ENCODE assay signal across 21 cellular contexts in genomic region chr1:102045752-102046151, GRCh38. TPM values are rescaled to one million over a fixed set of nuclear protein-coding genes. Genes with fewer than 3 reads are reported as not detected.
DNase-seq lines count a peak whose midpoint lies in the region; ATAC-seq and TF ChIP-seq lines count a peak whose summit lies in the region.
"Had no signal": no experiment of that assay in that cellular context is flagged by ENCODE, and none has a peak within 500 bp of the region (broad histone marks: within the 10 kb centered on the region; RNA-seq: fewer than 3 reads in every experiment).

No MANE protein-coding gene starts in this region.

- H3K4me1 Mint-ChIP-seq in nephron progenitor cell, result no peaks in the 10 kb centered on the region
- no peaks in the 10 kb centered on the region for H3K4me1 Mint-ChIP-seq in activated CD8-positive, alpha-beta memory T cell treated with anti-CD3 and anti-CD28 coated beads, Interleukin-2, amount 10 ng/mL, durations not matched to agents 7 days and 5 days
- H3K4me1 Mint-ChIP-seq: CD4-positive, CD25-positive, alpha-beta regulatory T cell had no signal

- no peaks in the 10 kb centered on the region for H3K9me3 Mint-ChIP-seq in nephron progenitor cell
- no peaks in the 10 kb centered on the region for H3K9me3 Mint-ChIP-seq in activated CD8-positive, alpha-beta memory T cell treated with anti-CD3 and anti-CD28 coated beads, Interleukin-2, amount 10 ng/mL, durations not matched to agents 7 days and 5 days (ENCODE audit: low read depth)

- no peaks in the 10 kb centered on the region for H3K36me3 Mint-ChIP-seq in nephron progenitor cell (ENCODE audit: low read depth)
- no peaks in the 10 kb centered on the region for H3K36me3 Mint-ChIP-seq in activated CD8-positive, alpha-beta memory T cell treated with anti-CD3 and anti-CD28 coated beads, Interleukin-2, amount 10 ng/mL, durations not matched to agents 7 days and 5 days
- H3K36me3 Mint-ChIP-seq: CD4-positive, CD25-positive, alpha-beta regulatory T cell had no signal

- ATAC-seq in activated CD8-positive, alpha-beta memory T cell treated with anti-CD3 and anti-CD28 coated beads, Interleukin-2, amount 10 ng/mL, durations not matched to agents 7 days and 5 days, result no peak
- ATAC-seq: GM12878 had no signal

- H3K27me3 Mint-ChIP-seq in nephron progenitor cell (ENCODE audit: low read depth, poor library complexity), result no peaks in the 10 kb centered on the region
- H3K27me3 Mint-ChIP-seq in activated CD8-positive, alpha-beta memory T cell treated with anti-CD3 and anti-CD28 coated beads, Interleukin-2, amount 10 ng/mL, durations not matched to agents 7 days and 5 days, result no peaks in the 10 kb centered on the region
- H3K27me3 Mint-ChIP-seq: CD4-positive, CD25-positive, alpha-beta regulatory T cell had no signal

- POLR2A ChIA-PET in GM10248 (lab: Yijun Ruan, JAX), result no interaction called here

- no peak for TF ChIP-seq CTCF in epithelial cell of esophagus (IDR thresholded peaks at IDR 0.05; ENCODE audit: insufficient read depth, low read depth, low read length, missing control alignments)
- no peak for TF ChIP-seq CTCF in nephron progenitor cell (IDR thresholded peaks at IDR 0.05)
- TF ChIP-seq CTCF in GM10248 (IDR thresholded peaks at IDR 0.05; ENCODE audit: control extremely low read depth, extremely low read depth, low read depth, missing control alignments), result no peak

- DNase-seq in DMS53 treated with DMSO at 0.1 percent for 48 hours (lab: John Stamatoyannopoulos, UW; ENCODE audit: unreplicated experiment) (peak; percentile 16), NCI-H446 (lab: John Stamatoyannopoulos, UW) (peak; percentile 84 to 92), epithelial cell of esophagus (ENCODE audit: low read depth) (peak; percentile 29), nephron progenitor cell (no peak), SHP77 (lab: John Stamatoyannopoulos, UW) (no peak), foreskin melanocyte (no peak), GM10248 (ENCODE audit: extremely low spot score) (no peak)
- DNase-seq in activated CD8-positive, alpha-beta memory T cell treated with anti-CD3 and anti-CD28 coated beads, Interleukin-2, amount 10 ng/mL, durations not matched to agents 7 days and 5 days, result no peak
- DNase-seq: CD4-positive, CD25-positive, alpha-beta regulatory T cell; DMS79 treated with DMSO at 0.1 percent for 48 hours; HCEC 1CT; MM.1S; NCI-H1092 treated with DMSO at 0.1 percent for 48 hours; NCI-H2081 treated with DMSO at 0.1 percent for 48 hours; NCI-H226; NCI-H526 treated with DMSO at 0.1 percent for 48 hours; NK-92 treated with Interleukin-12 subunit alpha and Interleukin-12 subunit beta, amount 100 ng/mL, for 24 hours; SW 1271 had no signal

- H3K27ac Mint-ChIP-seq in nephron progenitor cell, result peak overlapping the region; percentile 39
- H3K27ac Mint-ChIP-seq in activated CD8-positive, alpha-beta memory T cell treated with anti-CD3 and anti-CD28 coated beads, Interleukin-2, amount 10 ng/mL, durations not matched to agents 7 days and 5 days, result no peak overlapping the region
- H3K27ac Mint-ChIP-seq: CD4-positive, CD25-positive, alpha-beta regulatory T cell had no signal

- CTCF ChIA-PET in activated CD8-positive, alpha-beta memory T cell treated with anti-CD3 and anti-CD28 coated beads, Interleukin-2, amount 10 ng/mL, durations not matched to agents 7 days and 5 days (lab: Charles Lee), result no interaction called here
- CTCF ChIA-PET in GM10248 (lab: Yijun Ruan, JAX), result no interaction called here

- no peak overlapping the region for H3K4me3 ChIP-seq in epithelial cell of esophagus (ENCODE audit: low read length)
- H3K4me3 ChIP-seq: GM12878, SJSA1 had no signal

- no peak overlapping the region for H3K4me3 Mint-ChIP-seq in nephron progenitor cell
- H3K4me3 Mint-ChIP-seq in activated CD8-positive, alpha-beta memory T cell treated with anti-CD3 and anti-CD28 coated beads, Interleukin-2, amount 10 ng/mL, durations not matched to agents 7 days and 5 days, result no peak overlapping the region
- H3K4me3 Mint-ChIP-seq: CD4-positive, CD25-positive, alpha-beta regulatory T cell had no signal

RNA-seq across cellular contexts. Expression of gene OLFM3, which starts 49.0 kb away (rescaled TPM):
- total RNA-seq in activated CD8-positive, alpha-beta memory T cell treated with anti-CD3 and anti-CD28 coated beads, Interleukin-2, amount 10 ng/mL, durations not matched to agents 7 days and 5 days, result not detected
- total RNA-seq: CD4-positive, CD25-positive, alpha-beta regulatory T cell; GM12878; OCI-LY7; SJSA1 had no signal

Comparison
In these comparisons a context has a peak if more than half of its experiments do, and no peak if none do; other contexts are left out.
1. DNase-seq: peak in DMS53 treated with DMSO at 0.1 percent for 48 hours (single experiment), NCI-H446 (2 of 2) and epithelial cell of esophagus (single experiment); none in nephron progenitor cell (single experiment), SHP77 (0 of 2), foreskin melanocyte (single experiment), activated CD8-positive, alpha-beta memory T cell treated with anti-CD3 and anti-CD28 coated beads, Interleukin-2, amount 10 ng/mL, durations not matched to agents 7 days and 5 days (single experiment) and GM10248 (single experiment).